Comparison of ENCODE assay signal across 8 cellular contexts in genomic region chr4:108030332-108030731, GRCh38. TPM values are rescaled to one million over a fixed set of nuclear protein-coding genes. Genes with fewer than 3 reads are reported as not detected.
DNase-seq lines count a peak whose midpoint lies in the region; ATAC-seq and TF ChIP-seq lines count a peak whose summit lies in the region.

No MANE protein-coding gene starts in this region.

- no peak for TF ChIP-seq EP300 in esophagus muscularis mucosa (IDR thresholded peaks at IDR 0.05)

- H3K27me3 ChIP-seq in AG04450 (ENCODE audit: control insufficient read depth, insufficient read depth, low read length) (no peaks in the 10 kb centered on the region), esophagus muscularis mucosa (no peaks in the 10 kb centered on the region), prostate gland (replicated peaks; ENCODE audit: insufficient read depth) (no peaks in the 10 kb centered on the region)

- 75% methylated on average over 2 of the region's 2 CpGs for WGBS in esophagus muscularis mucosa
- 81% methylated on average over 2 of the region's 2 CpGs for WGBS in prostate gland

- peak; percentile 64 for TF ChIP-seq CTCF in AG04450 (IDR thresholded peaks at IDR 0.05; ENCODE audit: low read depth, low read length)
- peak in 2 of 3 experiments; percentile 12 to 18 for TF ChIP-seq CTCF in esophagus muscularis mucosa (IDR thresholded peaks at IDR 0.05)
- peak in 1 of 4 experiments; percentile 31 for TF ChIP-seq CTCF in prostate gland (IDR thresholded peaks at IDR 0.05)

- DNase-seq in AG04450 (ENCODE audit: low read depth, low spot score) (peak; percentile 24), NCI-H524 (lab: John Stamatoyannopoulos, UW) (peak; percentile 6 to 41), esophagus muscularis mucosa (ENCODE audit: extremely low spot score) (no peak), pons (ENCODE audit: low spot score) (peak; percentile 58), prostate gland (ENCODE audit: low spot score) (no peak)
- peak; percentile 40 to 56 for DNase-seq in activated CD8-positive, alpha-beta memory T cell treated with anti-CD3 and anti-CD28 coated beads for 4 hours (ENCODE audit: low read depth in 2 of 2)

- intact Hi-C loops in esophagus muscularis mucosa (cut with DNase I) = loop anchor here (5.0 kb wide), 1 partner anchor 542 kb away; no protein-coding TSS in a partner anchor
- intact Hi-C loops in prostate gland (cut with DNase I) = no loop called here

- CTCF ChIA-PET in AG04450 (lab: Charles Lee) = interaction anchor here (0.5 to 4.8 kb wide), 11 partner anchors 10 to 587 kb away, joined by 3 to 53 read pairs (median 4); no protein-coding TSS in a partner anchor

- H3K4me3 ChIP-seq in AG04450 (ENCODE audit: low read depth, low read length) (no peak overlapping the region), esophagus muscularis mucosa (no peak overlapping the region), prostate gland (no peak overlapping the region)

- TF ChIP-seq POLR2A in esophagus muscularis mucosa (IDR thresholded peaks at IDR 0.05; ENCODE audit: low read depth) (no peak), prostate gland (IDR thresholded peaks at IDR 0.05) (no peak)

- POLR2A ChIA-PET in AG04450 (lab: Yijun Ruan, JAX) = no interaction called here

- peaks cover 0 to 5% (median 0%) of the 10 kb centered on the region in 4 donors for H3K4me1 ChIP-seq in esophagus muscularis mucosa
- no peaks in the 10 kb centered on the region for H3K4me1 ChIP-seq in prostate gland (replicated peaks)

- ATAC-seq in GM18511 (IDR thresholded peaks at IDR 0.05; ENCODE audit: unreplicated experiment) (peak; percentile 96), HG02973 (IDR thresholded peaks at IDR 0.05; ENCODE audit: unreplicated experiment) (peak; percentile 93)

- H3K36me3 ChIP-seq in esophagus muscularis mucosa (peaks cover 35 to 97% (median 72%) of the 10 kb centered on the region in 4 donors), prostate gland (peaks cover 0 to 4% of the 10 kb centered on the region in 2 donors)

- H3K27ac ChIP-seq in AG04450 (ENCODE audit: low read depth, low read length) = no peak overlapping the region
- no peak overlapping the region for H3K27ac ChIP-seq in esophagus muscularis mucosa (replicated peaks in 1 of 4)
- no peak overlapping the region for H3K27ac ChIP-seq in prostate gland

- 0 out of 2 replicates have a peak, but pooled peaks cover 4% of the 10 kb centered on the region for H3K9me3 ChIP-seq in AG04450 (ENCODE audit: control insufficient read depth, insufficient read depth, low read length)
- no peaks in the 10 kb centered on the region for H3K9me3 ChIP-seq in esophagus muscularis mucosa
- H3K9me3 ChIP-seq in prostate gland = no peaks in the 10 kb centered on the region

RNA-seq across cellular contexts. Expression of gene HADH, which starts 40.6 kb away (rescaled TPM):
- polyA plus RNA-seq in AG04450 (2011; rRNA removed) = 20.5 and 23.0 TPM in 2 replicates
- polyA minus RNA-seq in AG04450 (2011; rRNA and poly(A)+ RNA removed) = 13.1 and 15.4 TPM in 2 replicates
- total RNA-seq in esophagus muscularis mucosa = 100 to 1,000 TPM in 3 of 4 donors, 10 to 100 TPM in 1; 60.8 to 176 (median 108) TPM
- total RNA-seq in prostate gland = 10 to 100 TPM; 69.0 to 75.2 TPM

Comparison
In these comparisons a context has a peak if more than half of its experiments do, and no peak if none do; other contexts are left out.
1. DNase-seq: peak in AG04450 (single experiment), NCI-H524 (2 of 2), activated CD8-positive, alpha-beta memory T cell treated with anti-CD3 and anti-CD28 coated beads for 4 hours (2 of 2) and pons (single experiment); none in esophagus muscularis mucosa (single experiment) and prostate gland (single experiment).